In the genomic region with DNA sequence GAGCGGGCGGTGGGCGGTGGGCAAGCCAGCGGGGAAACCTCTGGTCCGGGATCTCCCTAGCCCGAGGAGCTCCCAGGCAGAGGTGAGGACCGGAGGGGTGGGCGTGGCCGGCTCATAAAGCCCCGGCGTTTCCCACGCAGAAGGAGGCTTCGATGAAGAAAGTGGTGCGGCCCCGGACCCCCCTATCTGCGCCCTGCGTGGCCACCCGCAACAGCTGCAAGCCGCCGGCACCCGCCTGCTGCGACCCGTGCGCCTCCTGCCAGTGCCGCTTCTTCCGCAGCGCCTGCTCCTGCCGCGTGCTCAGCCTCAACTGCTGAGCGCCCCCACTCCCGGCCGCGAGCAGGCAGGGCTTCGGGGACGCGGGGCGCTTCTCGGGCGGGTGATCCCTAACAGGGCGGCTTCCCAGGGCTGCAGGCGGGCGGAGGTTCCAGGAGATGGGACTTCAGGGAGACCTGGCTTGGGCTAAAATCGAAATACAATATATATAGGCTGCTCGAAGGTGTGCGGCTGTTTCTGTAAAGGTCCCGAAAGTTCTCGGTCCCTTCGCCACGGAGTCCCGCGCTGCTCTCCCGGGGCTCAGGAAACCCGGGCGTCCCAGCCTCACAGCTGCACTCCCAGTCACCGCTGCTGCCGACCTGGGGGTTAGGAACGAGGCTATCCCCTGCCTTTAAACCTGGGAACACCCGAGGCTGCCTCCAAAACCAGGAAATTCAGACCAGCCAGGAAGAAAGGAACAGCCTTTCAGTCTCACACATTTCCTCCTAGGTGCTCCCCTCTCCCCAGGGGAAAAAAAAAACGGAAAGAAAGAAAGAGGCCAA, we compare ENCODE assay signal across 8 cellular contexts. TPM values are rescaled to one million over a fixed set of nuclear protein-coding genes. Genes with fewer than 3 reads are reported as not detected.
DNase-seq lines count a peak whose midpoint lies in the region; ATAC-seq and TF ChIP-seq lines count a peak whose summit lies in the region.

No MANE protein-coding gene starts in this region.

- TF ChIP-seq EP300 in esophagus muscularis mucosa (IDR thresholded peaks at IDR 0.05), result no peak

- H3K4me1 Mint-ChIP-seq in activated CD4-positive, alpha-beta T cell treated with anti-CD3 and anti-CD28 coated beads, Interleukin-2, amount 10 ng/mL, durations not matched to agents 24 days and 14 days, result peaks cover 8% of the 10 kb centered on the region
- H3K4me1 Mint-ChIP-seq in naive thymus-derived CD4-positive, alpha-beta T cell, result peaks cover 0 to 5% (median 3%) of the 10 kb centered on the region in 7 donors

- H3K36me3 Mint-ChIP-seq in activated CD4-positive, alpha-beta T cell treated with anti-CD3 and anti-CD28 coated beads, Interleukin-2, amount 10 ng/mL, durations not matched to agents 24 days and 14 days (ENCODE audit: low read depth), result peaks cover 13% of the 10 kb centered on the region
- peaks cover 0 to 10% (median 5%) of the 10 kb centered on the region in 5 donors for H3K36me3 Mint-ChIP-seq in naive thymus-derived CD4-positive, alpha-beta T cell

- peaks cover 12 to 18% (median 15%) of the 10 kb centered on the region in 4 donors for H3K4me1 ChIP-seq in esophagus muscularis mucosa
- no peaks in the 10 kb centered on the region for H3K4me1 ChIP-seq in naive thymus-derived CD4-positive, alpha-beta T cell (ENCODE audit: control insufficient read depth in 2 of 2, insufficient read depth in 2 of 2, low read length in 2 of 2)

- no peaks in the 10 kb centered on the region for H3K9me3 ChIP-seq in esophagus muscularis mucosa
- H3K9me3 ChIP-seq in naive thymus-derived CD4-positive, alpha-beta T cell (ENCODE audit: control insufficient read depth in 2 of 3, low read length in 3 of 3), result no peaks in the 10 kb centered on the region

- H3K4me3 Mint-ChIP-seq in activated CD4-positive, alpha-beta T cell treated with anti-CD3 and anti-CD28 coated beads, Interleukin-2, amount 10 ng/mL, durations not matched to agents 24 days and 14 days, result peak overlapping the region; percentile 67
- peak overlapping the region; percentile 34 to 79 (median 70) for H3K4me3 Mint-ChIP-seq in naive thymus-derived CD4-positive, alpha-beta T cell

- no peaks in the 10 kb centered on the region for H3K36me3 ChIP-seq in esophagus muscularis mucosa
- no peaks in the 10 kb centered on the region for H3K36me3 ChIP-seq in naive thymus-derived CD4-positive, alpha-beta T cell (ENCODE audit: control insufficient read depth in 2 of 3, insufficient read depth in 3 of 3, low read length in 3 of 3)

- TF ChIP-seq CTCF in esophagus muscularis mucosa (IDR thresholded peaks at IDR 0.05), result no peak

- ATAC-seq in naive thymus-derived CD4-positive, alpha-beta T cell, result peak; percentile 75
- no peak for ATAC-seq in HG03378 (IDR thresholded peaks at IDR 0.05; ENCODE audit: unreplicated experiment)
- ATAC-seq in GM19023 (IDR thresholded peaks at IDR 0.05; ENCODE audit: unreplicated experiment), result no peak

- 21% methylated on average over 19 of the region's 59 CpGs for WGBS in esophagus muscularis mucosa

- CTCF ChIA-PET in naive thymus-derived CD4-positive, alpha-beta T cell (lab: Charles Lee), result no interaction called here

- H3K27me3 ChIP-seq in esophagus muscularis mucosa, result no peaks in the 10 kb centered on the region
- H3K27me3 ChIP-seq in naive thymus-derived CD4-positive, alpha-beta T cell (ENCODE audit: control insufficient read depth in 2 of 2, insufficient read depth in 2 of 2, low read length in 2 of 2), result no peaks in the 10 kb centered on the region

- H3K27ac Mint-ChIP-seq in activated CD4-positive, alpha-beta T cell treated with anti-CD3 and anti-CD28 coated beads, Interleukin-2, amount 10 ng/mL, durations not matched to agents 24 days and 14 days, result no peak overlapping the region
- no peak overlapping the region for H3K27ac Mint-ChIP-seq in naive thymus-derived CD4-positive, alpha-beta T cell

- DNase-seq in Ammon's horn (ENCODE audit: low spot score) (peak; percentile 34), esophagus muscularis mucosa (ENCODE audit: extremely low spot score) (no peak), NCI-H1694 (lab: John Stamatoyannopoulos, UW) (no peak), NCI-H187 treated with DMSO at 0.1 percent for 48 hours (lab: John Stamatoyannopoulos, UW) (no peak)
- DNase-seq in activated CD4-positive, alpha-beta T cell treated with anti-CD3 and anti-CD28 coated beads, Interleukin-2, amount 10 ng/mL, durations not matched to agents 24 days and 14 days, result peak; percentile 70
- peak in 7 of 9 donors; percentile 9 to 39 (median 35) for DNase-seq in naive thymus-derived CD4-positive, alpha-beta T cell

- peak overlapping the region; percentile 52 to 58 (median 53) for H3K4me3 ChIP-seq in esophagus muscularis mucosa
- H3K4me3 ChIP-seq in naive thymus-derived CD4-positive, alpha-beta T cell (ENCODE audit: low read length), result peak overlapping the region; percentile 33

- POLR2A ChIA-PET in naive thymus-derived CD4-positive, alpha-beta T cell (lab: Charles Lee), result no interaction called here

- peak overlapping the region in 1 of 4 donors; percentile 25 for H3K27ac ChIP-seq in esophagus muscularis mucosa (replicated peaks in 1 of 4)
- H3K27ac ChIP-seq in naive thymus-derived CD4-positive, alpha-beta T cell (ENCODE audit: low read depth, low read length), result no peak overlapping the region

- no peaks in the 10 kb centered on the region for H3K27me3 Mint-ChIP-seq in activated CD4-positive, alpha-beta T cell treated with anti-CD3 and anti-CD28 coated beads, Interleukin-2, amount 10 ng/mL, durations not matched to agents 24 days and 14 days
- peaks cover 0 to 12% (median 0%) of the 10 kb centered on the region in 5 donors for H3K27me3 Mint-ChIP-seq in naive thymus-derived CD4-positive, alpha-beta T cell

- no peaks in the 10 kb centered on the region for H3K9me3 Mint-ChIP-seq in activated CD4-positive, alpha-beta T cell treated with anti-CD3 and anti-CD28 coated beads, Interleukin-2, amount 10 ng/mL, durations not matched to agents 24 days and 14 days
- H3K9me3 Mint-ChIP-seq in naive thymus-derived CD4-positive, alpha-beta T cell, result no peaks in the 10 kb centered on the region

- TF ChIP-seq POLR2A in esophagus muscularis mucosa (IDR thresholded peaks at IDR 0.05; ENCODE audit: low read depth), result no peak

- intact Hi-C loops in activated CD4-positive, alpha-beta T cell treated with anti-CD3 and anti-CD28 coated beads, Interleukin-2, amount 10 ng/mL, durations not matched to agents 24 days and 14 days (cut with micrococcal nuclease), result no loop called here
- intact Hi-C loops in esophagus muscularis mucosa (cut with DNase I), result no loop called here
- intact Hi-C loops in naive thymus-derived CD4-positive, alpha-beta T cell (cut with micrococcal nuclease), result no loop called here

RNA-seq across cellular contexts. Expression of gene ASIP, which starts 27.8 kb away (rescaled TPM):
- not detected in 2 replicates for total RNA-seq in activated CD4-positive, alpha-beta T cell treated with anti-CD3 and anti-CD28 coated beads, Interleukin-2, amount 10 ng/mL, durations not matched to agents 24 days and 14 days
- not detected for total RNA-seq in esophagus muscularis mucosa
- not detected for total RNA-seq in naive thymus-derived CD4-positive, alpha-beta T cell
- polyA plus RNA-seq in naive thymus-derived CD4-positive, alpha-beta T cell, result not detected

RNA-seq across cellular contexts. Expression of gene AHCY, which starts 34.1 kb away (rescaled TPM):
- total RNA-seq in activated CD4-positive, alpha-beta T cell treated with anti-CD3 and anti-CD28 coated beads, Interleukin-2, amount 10 ng/mL, durations not matched to agents 24 days and 14 days, result 153 and 154 TPM in 2 replicates
- 10 to 100 TPM; 52.7 to 77.0 (median 71.0) TPM for total RNA-seq in esophagus muscularis mucosa
- total RNA-seq in naive thymus-derived CD4-positive, alpha-beta T cell, result 10 to 100 TPM; 19.1 to 62.9 (median 23.7) TPM
- 10 to 100 TPM; 27.3 to 29.9 TPM for polyA plus RNA-seq in naive thymus-derived CD4-positive, alpha-beta T cell

Comparison
In these comparisons a context has a peak if more than half of its experiments do, and no peak if none do; other contexts are left out.
1. DNase-seq: peak in Ammon's horn (single experiment), activated CD4-positive, alpha-beta T cell treated with anti-CD3 and anti-CD28 coated beads, Interleukin-2, amount 10 ng/mL, durations not matched to agents 24 days and 14 days (single experiment) and naive thymus-derived CD4-positive, alpha-beta T cell (7 of 9); none in esophagus muscularis mucosa (single experiment), NCI-H1694 (single experiment) and NCI-H187 treated with DMSO at 0.1 percent for 48 hours (single experiment).